Comparison of ENCODE assay signal across 5 cellular contexts in genomic region chr22:37468201-37468695, GRCh38. TPM values are rescaled to one million over a fixed set of nuclear protein-coding genes. Genes with fewer than 3 reads are reported as not detected.
"Had no signal": no experiment of that assay in that cellular context is flagged by ENCODE, and none has a peak within 500 bp of the region (broad histone marks: within the 10 kb centered on the region; RNA-seq: fewer than 3 reads in every experiment).

No MANE protein-coding gene starts in this region.

RNA-seq across cellular contexts. Expression of gene MFNG, which starts 17.9 kb away (rescaled TPM):
- total RNA-seq: IMR-90, NCI-H460, RPMI7951, SJSA1 had no signal

RNA-seq across cellular contexts. Expression of gene ELFN2, which starts 41.0 kb away (rescaled TPM):
- total RNA-seq: HT-29 had no signal
